33 cellular contexts compared by ENCODE assay signal in the genomic region with DNA sequence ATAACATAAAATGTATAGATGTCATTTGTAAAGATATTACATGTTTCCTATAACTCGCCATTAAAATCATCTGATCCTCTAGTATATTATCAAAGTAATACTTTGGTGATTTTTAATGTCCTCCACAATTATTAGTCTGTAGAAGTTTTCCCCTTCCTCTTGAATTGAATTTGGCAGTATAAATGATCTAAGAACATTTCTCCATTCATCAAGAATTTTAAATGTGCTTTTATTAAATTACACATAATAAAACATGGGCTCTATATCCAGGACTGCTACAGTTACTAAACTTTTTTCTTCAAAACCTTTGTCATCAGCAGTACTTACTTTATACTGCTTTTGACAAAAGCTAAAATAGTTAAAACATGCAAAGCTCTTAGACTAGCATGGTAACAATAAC.
"Had no signal": no experiment of that assay in that cellular context is flagged by ENCODE, and none has a peak within 500 bp of the region (broad histone marks: within the 10 kb centered on the region; RNA-seq: fewer than 3 reads in every experiment).

No MANE protein-coding gene starts in this region.

- FAIRE-seq: astrocyte, bronchial epithelial cell had no signal

- H3K4me3 ChIP-seq: adrenal gland, ascending aorta, body of pancreas, breast epithelium, cardiac muscle cell had no signal

- H3K36me3 ChIP-seq: adrenal gland, ascending aorta, brain microvascular endothelial cell, breast epithelium, cardiac muscle cell had no signal

- ATAC-seq: activated naive CD4-positive, alpha-beta T cell treated with anti-CD3 and anti-CD28 coated beads, Interleukin-2, amount 50 U/mL, for 72 hours; activated naive CD8-positive, alpha-beta T cell treated with anti-CD3 and anti-CD28 coated beads, Interleukin-2, amount 50 U/mL, for 24 hours; activated T-cell treated with anti-CD3 and anti-CD28 coated beads, Interleukin-2, amount 50 U/mL, for 4 hours; activated T-cell treated with anti-CD3 and anti-CD28 coated beads, Interleukin-2, amount 50 U/mL, for 72 hours; activated T-helper 17 cell treated with anti-CD3 and anti-CD28 coated beads, Interleukin-2, amount 50 U/mL, for 72 hours; body of pancreas had no signal

- H3K9me3 ChIP-seq: adrenal gland, ascending aorta, body of pancreas, breast epithelium had no signal

- H3K27ac ChIP-seq: adrenal gland, ascending aorta, body of pancreas, brain microvascular endothelial cell, breast epithelium, cardiac muscle cell had no signal

- H3K27me3 ChIP-seq: adrenal gland, ascending aorta, body of pancreas, brain microvascular endothelial cell, breast epithelium, cardiac muscle cell had no signal

- H3K4me1 ChIP-seq: adrenal gland, ascending aorta, body of pancreas, breast epithelium had no signal

- DNase-seq: activated effector memory CD4-positive, alpha-beta T cell treated with anti-CD3 and anti-CD28 coated beads, Interleukin-2, amount 50 U/mL, for 16 hours; activated effector memory CD4-positive, alpha-beta T cell treated with Interleukin-2 at 50 U/mL for 16 hours; activated gamma-delta T cell; activated gamma-delta T cell treated with Interleukin-2 at 50 U/mL for 16 hours; activated naive CD4-positive, alpha-beta T cell; activated naive CD4-positive, alpha-beta T cell treated with anti-CD3 and anti-CD28 coated beads for 36 hours; activated naive CD4-positive, alpha-beta T cell treated with anti-CD3 and anti-CD28 coated beads, Interleukin-2, amount 10 ng/mL, durations not matched to agents 7 days and 5 days; activated naive CD4-positive, alpha-beta T cell treated with anti-CD3 and anti-CD28 coated beads, Interleukin-2, amount 50 U/mL, for 16 hours; activated naive CD4-positive, alpha-beta T cell treated with Interleukin-2 at 50 U/mL for 16 hours; activated naive CD8-positive, alpha-beta T cell treated with anti-CD3 and anti-CD28 coated beads for 36 hours; activated naive CD8-positive, alpha-beta T cell treated with anti-CD3 and anti-CD28 coated beads, Interleukin-2, amount 10 ng/mL, durations not matched to agents 7 days and 5 days; activated naive CD8-positive, alpha-beta T cell treated with anti-CD3 and anti-CD28 coated beads, Interleukin-2, amount 50 U/mL, for 24 hours; activated T-cell treated with anti-CD3 and anti-CD28 coated beads, Interleukin-2, amount 50 U/mL, for 24 hours; activated T-cell treated with anti-CD3 and anti-CD28 coated beads, Interleukin-2, amount 50 U/mL, for 4 hours; activated T-cell treated with anti-CD3 and anti-CD28 coated beads, Interleukin-2, amount 50 U/mL, for 48 hours; activated T-cell treated with anti-CD3 and anti-CD28 coated beads, Interleukin-2, amount 50 U/mL, for 72 hours; adrenal gland; amniotic stem cell; amygdala; anterior cingulate cortex; aorta; body of pancreas; brain microvascular endothelial cell; caudate nucleus; central memory CD4-positive, alpha-beta T cell; cerebellar nuclear complex had no signal
